28 cellular contexts compared by ENCODE assay signal in the genomic region with DNA sequence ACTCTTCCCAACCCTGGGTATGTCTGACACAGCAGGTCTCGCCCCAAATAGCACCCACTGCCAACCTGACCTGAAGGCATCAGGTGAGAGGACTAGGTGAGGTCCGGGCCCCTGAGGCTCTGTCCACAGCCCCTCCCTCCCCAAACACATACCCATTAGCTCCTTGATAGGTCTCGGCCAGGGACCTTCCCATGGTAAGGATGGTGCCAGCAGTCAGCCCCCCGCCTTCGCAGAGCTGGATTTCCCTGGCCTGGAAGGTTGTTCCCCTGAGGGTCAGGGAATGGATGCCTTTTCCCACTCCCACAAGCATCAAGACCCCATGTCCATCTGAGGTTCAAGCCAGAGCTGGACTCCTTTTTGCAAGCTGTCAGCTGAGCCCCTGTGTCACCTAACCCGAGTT. TPM values are rescaled to one million over a fixed set of nuclear protein-coding genes. Genes with fewer than 3 reads are reported as not detected.
"Had no signal": no experiment of that assay in that cellular context is flagged by ENCODE, and none has a peak within 500 bp of the region (broad histone marks: within the 10 kb centered on the region; RNA-seq: fewer than 3 reads in every experiment).

No MANE protein-coding gene starts in this region.

- H3K9me3 Mint-ChIP-seq: endodermal cell; naive thymus-derived CD8-positive, alpha-beta T cell; nephron progenitor cell; stimulated activated effector memory CD8-positive, alpha-beta T cell treated with anti-CD3 and anti-CD28 coated beads, Interleukin-12 subunit alpha, Interleukin-12 subunit beta, amount 100 ng/mL, for 72 hours; type B pancreatic cell had no signal

- DNase-seq: cerebellar nuclear complex; effector CD8-positive, alpha-beta T cell; endodermal cell; foreskin keratinocyte; glutamatergic neuron; heart right ventricle; hippocampal formation; left cardiac atrium; left lung; mesenchymal stem cell; midbrain; naive thymus-derived CD8-positive, alpha-beta T cell; nephron progenitor cell; stimulated activated CD4-positive, alpha-beta T cell treated with anti-CD3 and anti-CD28 coated beads, Interleukin-2, amount 100 ng/mL, for 24 hours; stimulated activated CD4-positive, alpha-beta T cell treated with anti-CD3 and anti-CD28 coated beads, Interleukin-4, amount 100 ng/mL, for 24 hours; stimulated activated naive CD4-positive, alpha-beta T cell treated with Interleukin-2 at 50 U/mL for 16 hours; testis had no signal

- H3K4me3 ChIP-seq: heart right ventricle, left lung, testis, tibial artery had no signal

- ATAC-seq: esophagus mucosa; foreskin keratinocyte; heart right ventricle; left cardiac atrium; left lung; naive thymus-derived CD8-positive, alpha-beta T cell; sciatic nerve; stimulated activated effector memory CD8-positive, alpha-beta T cell treated with anti-CD3 and anti-CD28 coated beads, Interleukin-12 subunit alpha, Interleukin-12 subunit beta, amount 100 ng/mL, for 72 hours had no signal

- H3K36me3 ChIP-seq: heart right ventricle, left lung, neutrophil, tibial artery had no signal

- H3K79me2 ChIP-seq: parathyroid adenoma had no signal

- H3K4me1 ChIP-seq: foreskin keratinocyte, testis had no signal

- H3K27ac Mint-ChIP-seq: endodermal cell; naive thymus-derived CD8-positive, alpha-beta T cell; nephron progenitor cell; progenitor cell of endocrine pancreas; stimulated activated effector memory CD8-positive, alpha-beta T cell treated with anti-CD3 and anti-CD28 coated beads, Interleukin-12 subunit alpha, Interleukin-12 subunit beta, amount 100 ng/mL, for 72 hours; type B pancreatic cell had no signal

- H3K27ac ChIP-seq: epithelial cell of prostate, foreskin keratinocyte, heart right ventricle, left lung, neutrophil, parathyroid adenoma, testis, tibial artery had no signal

- H2AFZ ChIP-seq: parathyroid adenoma had no signal

- H3K4me3 Mint-ChIP-seq: endodermal cell; nephron progenitor cell; stimulated activated effector memory CD8-positive, alpha-beta T cell treated with anti-CD3 and anti-CD28 coated beads, Interleukin-12 subunit alpha, Interleukin-12 subunit beta, amount 100 ng/mL, for 72 hours; type B pancreatic cell had no signal

- H3K36me3 Mint-ChIP-seq: naive thymus-derived CD8-positive, alpha-beta T cell; stimulated activated effector memory CD8-positive, alpha-beta T cell treated with anti-CD3 and anti-CD28 coated beads, Interleukin-12 subunit alpha, Interleukin-12 subunit beta, amount 100 ng/mL, for 72 hours; type B pancreatic cell had no signal

- H3K27me3 ChIP-seq: testis had no signal

- H3K9ac ChIP-seq: parathyroid adenoma had no signal

- H3K9me3 ChIP-seq: heart right ventricle, left lung, neutrophil, testis, tibial artery had no signal

RNA-seq across cellular contexts. Expression of a gene that starts 2.7 kb away (rescaled TPM):
- total RNA-seq: foreskin keratinocyte, lung microvascular endothelial cell, omental fat pad had no signal
